In genomic region chr12:116434155-116435065, GRCh38 we compare ENCODE assay signal across 8 cellular contexts.
DNase-seq lines count a peak whose midpoint lies in the region; ATAC-seq and TF ChIP-seq lines count a peak whose summit lies in the region.

No MANE protein-coding gene starts in this region.

- DNase-seq in HFFc6 = peak; percentile 93
- peak; percentile 99 for DNase-seq in adipocyte (ENCODE audit: low read depth)
- DNase-seq in right cardiac atrium = peak; percentile 87 to 91 (median 91)
- peak; percentile 41 to 79 for DNase-seq in gastrocnemius medialis
- no peak for DNase-seq in NCI-H510A treated with DMSO at 0.1 percent for 48 hours (lab: John Stamatoyannopoulos, UW)
- no peak for DNase-seq in T-helper 9 cell
- no peak for DNase-seq in activated naive CD8-positive, alpha-beta T cell treated with anti-CD3 and anti-CD28 coated beads, Interleukin-2, amount 50 U/mL, for 24 hours

- 11% methylated on average over 17 of the region's 17 CpGs for WGBS in right cardiac atrium

- peaks cover 31% of the 10 kb centered on the region for H3K4me1 Mint-ChIP-seq in HFFc6 (ENCODE audit: low read depth)
- no peaks in the 10 kb centered on the region for H3K4me1 Mint-ChIP-seq in activated naive CD8-positive, alpha-beta T cell treated with anti-CD3 and anti-CD28 coated beads, Interleukin-2, amount 50 U/mL, for 24 hours

- H3K9me3 ChIP-seq in adipocyte (ENCODE audit: control insufficient read depth, low read length) (peaks cover 15% of the 10 kb centered on the region), right cardiac atrium (ENCODE audit: control insufficient read depth, low read length) (no peaks in the 10 kb centered on the region), gastrocnemius medialis (no peaks in the 10 kb centered on the region)

- H3K27me3 ChIP-seq in adipocyte (replicated peaks; ENCODE audit: control insufficient read depth, insufficient read depth, low read length) (no peaks in the 10 kb centered on the region), right cardiac atrium (ENCODE audit: control insufficient read depth, insufficient read depth) (no peaks in the 10 kb centered on the region), gastrocnemius medialis (peaks cover 0 to 3% (median 0%) of the 10 kb centered on the region in 3 donors)

- peaks cover 34% of the 10 kb centered on the region for H3K4me1 ChIP-seq in adipocyte (ENCODE audit: control insufficient read depth, insufficient read depth, low read length)
- H3K4me1 ChIP-seq in right cardiac atrium (ENCODE audit: control insufficient read depth, insufficient read depth, low read length) = peaks cover 3% of the 10 kb centered on the region
- peaks cover 11 to 12% of the 10 kb centered on the region in 2 donors for H3K4me1 ChIP-seq in gastrocnemius medialis

- ATAC-seq in right cardiac atrium (peak; percentile 93 to 94), gastrocnemius medialis (peak; percentile 77 to 92), GM21390 (IDR thresholded peaks at IDR 0.05; ENCODE audit: unreplicated experiment) (no peak)
- ATAC-seq in activated naive CD8-positive, alpha-beta T cell treated with anti-CD3 and anti-CD28 coated beads, Interleukin-2, amount 50 U/mL, for 24 hours = no peak

- peak overlapping the region; percentile 71 for H3K4me3 ChIP-seq in adipocyte (ENCODE audit: low read length)
- no peak overlapping the region for H3K4me3 ChIP-seq in right cardiac atrium (ENCODE audit: low read length)
- peak overlapping the region in 3 of 4 donors; percentile 6 to 18 (median 10) for H3K4me3 ChIP-seq in gastrocnemius medialis

- H3K4me3 Mint-ChIP-seq in HFFc6 = peak overlapping the region; percentile 87
- H3K4me3 Mint-ChIP-seq in activated naive CD8-positive, alpha-beta T cell treated with anti-CD3 and anti-CD28 coated beads, Interleukin-2, amount 50 U/mL, for 24 hours = no peak overlapping the region

- intact Hi-C loops in right cardiac atrium (cut with DNase I) (no loop called here), gastrocnemius medialis (cut with DNase I; ENCODE audit: low total_unique reads) (no loop called here)

- H3K9ac ChIP-seq in adipocyte (ENCODE audit: low read length) = peak overlapping the region; percentile 77

- peak overlapping the region; percentile 96 for H3K27ac Mint-ChIP-seq in HFFc6
- H3K27ac Mint-ChIP-seq in activated naive CD8-positive, alpha-beta T cell treated with anti-CD3 and anti-CD28 coated beads, Interleukin-2, amount 50 U/mL, for 24 hours = no peak overlapping the region

- H3K9me3 Mint-ChIP-seq in HFFc6 = no peaks in the 10 kb centered on the region
- no peaks in the 10 kb centered on the region for H3K9me3 Mint-ChIP-seq in activated naive CD8-positive, alpha-beta T cell treated with anti-CD3 and anti-CD28 coated beads, Interleukin-2, amount 50 U/mL, for 24 hours

- H3K27ac ChIP-seq in right cardiac atrium (ENCODE audit: low read length) (peak overlapping the region; percentile 13), gastrocnemius medialis (peak overlapping the region in 2 of 4 donors; percentile 7 to 38)

- H3K36me3 ChIP-seq in adipocyte (ENCODE audit: control insufficient read depth, insufficient read depth, low read length, severe bottlenecking) (no peaks in the 10 kb centered on the region), gastrocnemius medialis (no peaks in the 10 kb centered on the region)

- in situ Hi-C loops in gastrocnemius medialis (cut with MboI; ENCODE audit: low sequenced_read_pairs in 4 of 4) = no loop called here

- no peak for TF ChIP-seq CTCF in HFFc6 (IDR thresholded peaks at IDR 0.05)
- TF ChIP-seq CTCF in gastrocnemius medialis (IDR thresholded peaks at IDR 0.05 in 4 of 5, conservative IDR thresholded peaks at IDR 0.05 in 1 of 5) = no peak

- no peaks in the 10 kb centered on the region; the same call in none of the 2 replicates for H3K27me3 Mint-ChIP-seq in HFFc6 (ENCODE audit: insufficient read depth)
- H3K27me3 Mint-ChIP-seq in activated naive CD8-positive, alpha-beta T cell treated with anti-CD3 and anti-CD28 coated beads, Interleukin-2, amount 50 U/mL, for 24 hours = peaks cover 2% of the 10 kb centered on the region

- H3K36me3 Mint-ChIP-seq in HFFc6 (ENCODE audit: low read depth) = no peaks in the 10 kb centered on the region
- H3K36me3 Mint-ChIP-seq in activated naive CD8-positive, alpha-beta T cell treated with anti-CD3 and anti-CD28 coated beads, Interleukin-2, amount 50 U/mL, for 24 hours (ENCODE audit: low read depth) = no peaks in the 10 kb centered on the region

- no peak for TF ChIP-seq POLR2A in gastrocnemius medialis (IDR thresholded peaks at IDR 0.05)

Comparison
In these comparisons a context has a peak if more than half of its experiments do, and no peak if none do; other contexts are left out.
1. DNase-seq: peak in HFFc6 (single experiment), adipocyte (single experiment), right cardiac atrium (3 of 3) and gastrocnemius medialis (2 of 2); none in NCI-H510A treated with DMSO at 0.1 percent for 48 hours (single experiment), T-helper 9 cell (single experiment) and activated naive CD8-positive, alpha-beta T cell treated with anti-CD3 and anti-CD28 coated beads, Interleukin-2, amount 50 U/mL, for 24 hours (single experiment).
2. ATAC-seq: peak in right cardiac atrium (2 of 2) and gastrocnemius medialis (2 of 2); none in GM21390 (single experiment) and activated naive CD8-positive, alpha-beta T cell treated with anti-CD3 and anti-CD28 coated beads, Interleukin-2, amount 50 U/mL, for 24 hours (single experiment).